ENCODE assay signal across 25 cellular contexts in genomic region chr15:38207591-38207990, GRCh38. TPM values are rescaled to one million over a fixed set of nuclear protein-coding genes. Genes with fewer than 3 reads are reported as not detected.
DNase-seq lines count a peak whose midpoint lies in the region; ATAC-seq and TF ChIP-seq lines count a peak whose summit lies in the region.
"Had no signal": no experiment of that assay in that cellular context is flagged by ENCODE, and none has a peak within 500 bp of the region (broad histone marks: within the 10 kb centered on the region; RNA-seq: fewer than 3 reads in every experiment).

No MANE protein-coding gene starts in this region.

- WGBS in neuronal stem cell (ENCODE audit: extremely low coverage in 2 of 2, insufficient read length in 2 of 2, insufficient replicate concordance in 1 of 2), 2 donors, result no CpG with 5 or more reads among the region's 1 CpG

- no peak overlapping the region for H3K4me2 ChIP-seq in neuronal stem cell (ENCODE audit: insufficient read depth, low read length, poor library complexity, severe bottlenecking)

- no peak for ATAC-seq in GM18907 (IDR thresholded peaks at IDR 0.05; ENCODE audit: unreplicated experiment)
- ATAC-seq in HG02763 (IDR thresholded peaks at IDR 0.05; ENCODE audit: unreplicated experiment), result no peak
- ATAC-seq: activated CD4-positive, alpha-beta T cell treated with anti-CD3 and anti-CD28 coated beads for 36 hours; activated CD8-positive, alpha-beta T cell treated with anti-CD3 and anti-CD28 coated beads, Interleukin-2, amount 10 ng/mL, durations not matched to agents 7 days and 5 days; HCT116; Right ventricle myocardium inferior had no signal

- peaks cover 0 to 8% of the 10 kb centered on the region in 2 donors for H3K9me3 ChIP-seq in neuronal stem cell (replicated peaks in 1 of 2; ENCODE audit: control insufficient read depth in 2 of 2, insufficient read depth in 1 of 2, low read depth in 1 of 2, low read length in 2 of 2)
- H3K9me3 ChIP-seq: Caco-2, suprapubic skin had no signal

- TF ChIP-seq CTCF in GM12865 (IDR thresholded peaks at IDR 0.05; ENCODE audit: insufficient read depth, low read depth, low read length, missing control alignments), result no peak

- no peaks in the 10 kb centered on the region for H3K36me3 ChIP-seq in neuronal stem cell (replicated peaks in 1 of 2; ENCODE audit: control insufficient read depth in 2 of 2, insufficient read depth in 2 of 2, low read length in 2 of 2)
- H3K36me3 ChIP-seq: suprapubic skin had no signal

- H3K9ac ChIP-seq in neuronal stem cell (ENCODE audit: low read depth, low read length, poor library complexity), result no peak overlapping the region

- no peak overlapping the region for H2BK5ac ChIP-seq in neuronal stem cell (ENCODE audit: low read length)

- no peak overlapping the region for H4K8ac ChIP-seq in neuronal stem cell (ENCODE audit: low read depth, low read length)

- H2BK120ac ChIP-seq in neuronal stem cell (ENCODE audit: low read depth, low read length), result no peak overlapping the region

- H3K27me3 ChIP-seq in neuronal stem cell (ENCODE audit: control insufficient read depth in 3 of 3, insufficient read depth in 3 of 3, low read depth in 1 of 3, low read length in 3 of 3), result no peaks in the 10 kb centered on the region
- H3K27me3 ChIP-seq: suprapubic skin had no signal

- peak; percentile 23 for DNase-seq in GM12865 (ENCODE audit: low read depth)
- peak; percentile 80 for DNase-seq in RPMI7951 (ENCODE audit: low read depth)
- no peak for DNase-seq in epithelial cell of prostate (ENCODE audit: low read depth, low spot score)
- no peak for DNase-seq in neuronal stem cell (ENCODE audit: low spot score)
- DNase-seq in GM19240 (ENCODE audit: insufficient read length, low spot score), result no peak
- DNase-seq in stimulated activated CD4-positive, alpha-beta T cell treated with anti-CD3 and anti-CD28 coated beads, Interleukin-4, amount 100 ng/mL, for 4 hours, result no peak
- DNase-seq: activated CD4-positive, alpha-beta T cell treated with anti-CD3 and anti-CD28 coated beads for 36 hours; activated CD8-positive, alpha-beta T cell treated with anti-CD3 and anti-CD28 coated beads, Interleukin-2, amount 10 ng/mL, durations not matched to agents 7 days and 5 days; activated effector memory CD4-positive, alpha-beta T cell treated with anti-CD3 and anti-CD28 coated beads, Interleukin-2, amount 50 U/mL, for 16 hours; Caco-2; head of caudate nucleus; NCI-H1417 treated with DMSO at 0.1 percent for 48 hours; NCI-H2081 treated with DMSO at 0.1 percent for 48 hours; NCI-H774; nephron progenitor cell; stimulated activated CD4-positive, alpha-beta T cell treated with anti-CD3 and anti-CD28 coated beads, Interleukin-4, amount 100 ng/mL, for 24 hours; stimulated activated naive CD4-positive, alpha-beta T cell had no signal

- H2AFZ ChIP-seq in neuronal stem cell (ENCODE audit: low read length), result peak overlapping the region; percentile 72

- H3K23ac ChIP-seq in neuronal stem cell (ENCODE audit: low read depth, low read length, poor library complexity), result no peak overlapping the region

- H3K4me3 ChIP-seq in GM12865 (ENCODE audit: low read depth, low read length) (no peak overlapping the region), neuronal stem cell (ENCODE audit: low read length in 2 of 2) (no peak overlapping the region)
- H3K4me3 ChIP-seq: lung, suprapubic skin had no signal

- no peak overlapping the region for H2AK5ac ChIP-seq in neuronal stem cell (ENCODE audit: low read depth, low read length)

- H3K4ac ChIP-seq in neuronal stem cell (ENCODE audit: low read length), result no peak overlapping the region

- H2BK12ac ChIP-seq in neuronal stem cell (ENCODE audit: low read length), result no peak overlapping the region

- no peaks in the 10 kb centered on the region for H3K79me1 ChIP-seq in neuronal stem cell (ENCODE audit: low read depth, low read length)

- no peak overlapping the region for H2BK15ac ChIP-seq in neuronal stem cell (ENCODE audit: low read length)

- peaks cover 0 to 3% of the 10 kb centered on the region in 2 donors for H3K4me1 ChIP-seq in neuronal stem cell (ENCODE audit: control insufficient read depth in 2 of 2, insufficient read depth in 1 of 2, low read depth in 1 of 2, low read length in 2 of 2)

- no peak overlapping the region for H3K18ac ChIP-seq in neuronal stem cell (ENCODE audit: low read length)

- H3K14ac ChIP-seq in neuronal stem cell (ENCODE audit: low read length), result no peak overlapping the region

- H3K27ac ChIP-seq in epithelial cell of prostate, result peak overlapping the region; percentile 7
- no peak overlapping the region for H3K27ac ChIP-seq in neuronal stem cell (replicated peaks; ENCODE audit: low read length)
- H3K27ac ChIP-seq: C4-2B had no signal

- no peak overlapping the region for H4K91ac ChIP-seq in neuronal stem cell (ENCODE audit: low read depth, low read length, poor library complexity)

RNA-seq across cellular contexts. Expression of gene SPRED1, which starts 45.0 kb away (rescaled TPM):
- total RNA-seq in RPMI7951 (2014; rRNA removed; shearing (Covaris generic)), result 57.7 and 67.6 TPM in 2 replicates
- 20.9 TPM for polyA plus RNA-seq in neuronal stem cell (2013, experiment 1 of 2)
- polyA plus RNA-seq in neuronal stem cell (2013, experiment 2 of 2), result 21.3 TPM
- total RNA-seq: T-helper 2 cell treated with Interferon-gamma antibody and Interleukin-4, amounts not matched to agents 100 ng/mL and 5 ng/mL, for 36 hours had no signal

Comparison
In these comparisons a context has a peak if more than half of its experiments do, and no peak if none do; other contexts are left out.
1. DNase-seq: peak in GM12865 (single experiment) and RPMI7951 (single experiment); none in epithelial cell of prostate (single experiment), neuronal stem cell (single experiment), GM19240 (single experiment) and stimulated activated CD4-positive, alpha-beta T cell treated with anti-CD3 and anti-CD28 coated beads, Interleukin-4, amount 100 ng/mL, for 4 hours (0 of 2).